Comparison of ENCODE assay signal across 9 cellular contexts in the genomic region with DNA sequence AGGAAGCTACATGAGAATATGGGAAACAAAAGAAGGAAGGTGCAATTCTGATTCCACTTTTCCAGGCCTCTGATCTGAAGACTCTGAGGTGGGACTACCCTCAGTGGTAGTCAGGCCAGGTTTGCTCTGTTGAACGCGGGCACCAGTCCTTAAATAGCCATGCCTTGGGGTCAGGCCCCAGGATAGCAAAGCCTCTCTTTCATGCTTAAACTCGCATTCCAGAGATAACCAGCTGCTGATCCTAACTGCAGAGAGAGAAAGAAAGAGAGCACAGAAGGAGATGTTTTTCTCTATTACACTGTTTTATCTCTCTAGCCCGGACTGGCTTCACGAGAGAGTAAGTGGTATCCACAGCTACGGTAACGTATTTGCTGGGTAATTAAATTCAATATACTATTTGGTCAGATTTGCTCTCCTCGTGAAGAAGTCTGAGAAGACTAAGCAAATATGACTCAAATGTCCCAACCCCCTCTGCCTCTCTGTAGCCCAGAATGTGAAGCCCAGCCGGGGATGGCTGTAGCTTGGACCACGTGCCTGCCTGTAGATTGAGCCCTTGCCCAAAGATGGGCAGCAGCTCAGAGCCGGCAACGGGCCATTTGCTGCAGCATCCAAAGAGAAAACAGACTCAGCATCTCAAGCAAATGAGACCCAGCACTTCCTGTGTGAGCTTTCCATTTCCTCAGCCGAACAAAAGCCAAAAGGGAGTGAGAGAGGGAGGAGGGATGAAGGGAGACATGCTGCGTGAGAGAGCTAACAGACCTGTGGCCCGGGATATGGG.
DNase-seq lines count a peak whose midpoint lies in the region; TF ChIP-seq lines count a peak whose summit lies in the region.
"Had no signal": no experiment of that assay in that cellular context is flagged by ENCODE, and none has a peak within 500 bp of the region (broad histone marks: within the 10 kb centered on the region; RNA-seq: fewer than 3 reads in every experiment).

No MANE protein-coding gene starts in this region.

- CTCF ChIA-PET in HEK293T (lab: Yijun Ruan, JAX), result no interaction called here

- intact Hi-C loops in dorsolateral prefrontal cortex (cut with DNase I), result loop anchor here in 1 of 2 donors (2.0 kb wide), 1 partner anchor 31 kb away; no protein-coding TSS in a partner anchor

- peak overlapping the region in 53 of 59 donors; percentile 0 to 84 (median 69) for H3K27ac ChIP-seq in dorsolateral prefrontal cortex

- H3K4me3 ChIP-seq in dorsolateral prefrontal cortex, result peak overlapping the region in 16 of 59 donors; percentile 0 to 49 (median 10)

- POLR2A ChIA-PET in HEK293T (lab: Yijun Ruan, JAX), result no interaction called here

- TF ChIP-seq CTCF in dorsolateral prefrontal cortex (IDR thresholded peaks at IDR 0.05 in 54 of 56, conservative IDR thresholded peaks at IDR 0.05 in 2 of 56; ENCODE audit: low read depth in 1 of 56, partially characterized antibody in 56 of 56), result peak in 1 of 56 donors; percentile 15

- H3K27me3 ChIP-seq in dorsolateral prefrontal cortex, result no peaks in the 10 kb centered on the region

- DNase-seq in M059J (ENCODE audit: low read depth) (peak; percentile 63), dorsolateral prefrontal cortex (peak; percentile 53 to 90 (median 76)), lung microvascular endothelial cell (ENCODE audit: low read depth in 2 of 2) (peak; percentile 52 to 83), superior temporal gyrus (ENCODE audit: extremely low spot score) (peak; percentile 77), T-helper 2 cell (no peak), HEK293T (ENCODE audit: extremely low spot score) (no peak), COR-L47 (lab: John Stamatoyannopoulos, UW) (no peak), HuH-7.5 (ENCODE audit: low spot score) (no peak)
- DNase-seq: mammary epithelial cell had no signal

TF ChIP-seq in HEK293T, 16 proteins besides CTCF, POLR2A, EP300 and RAD21:
- TF ChIP-seq ELF4 (IDR thresholded peaks at IDR 0.05) (no peak), FOXK2 (IDR thresholded peaks at IDR 0.05) (no peak), FOXA1 (IDR thresholded peaks at IDR 0.05) (no peak), SUZ12 (IDR thresholded peaks at IDR 0.05) (no peak), TARDBP (IDR thresholded peaks at IDR 0.05) (no peak), L3MBTL2 (conservative IDR thresholded peaks at IDR 0.05) (no peak), BHLHE40 (IDR thresholded peaks at IDR 0.05; ENCODE audit: borderline replicate concordance) (no peak), ARNT (IDR thresholded peaks at IDR 0.05) (no peak), CTBP1 (IDR thresholded peaks at IDR 0.05; ENCODE audit: borderline replicate concordance) (no peak), FOXM1 (IDR thresholded peaks at IDR 0.05; ENCODE audit: borderline replicate concordance) (no peak), NFRKB (IDR thresholded peaks at IDR 0.05) (no peak), LEF1 (IDR thresholded peaks at IDR 0.05; ENCODE audit: borderline replicate concordance) (no peak), ZNF384 (IDR thresholded peaks at IDR 0.05) (no peak), HDGF (IDR thresholded peaks at IDR 0.05; ENCODE audit: borderline replicate concordance) (no peak), SP1 (IDR thresholded peaks at IDR 0.05) (no peak)
- TF ChIP-seq, protein P1, sequence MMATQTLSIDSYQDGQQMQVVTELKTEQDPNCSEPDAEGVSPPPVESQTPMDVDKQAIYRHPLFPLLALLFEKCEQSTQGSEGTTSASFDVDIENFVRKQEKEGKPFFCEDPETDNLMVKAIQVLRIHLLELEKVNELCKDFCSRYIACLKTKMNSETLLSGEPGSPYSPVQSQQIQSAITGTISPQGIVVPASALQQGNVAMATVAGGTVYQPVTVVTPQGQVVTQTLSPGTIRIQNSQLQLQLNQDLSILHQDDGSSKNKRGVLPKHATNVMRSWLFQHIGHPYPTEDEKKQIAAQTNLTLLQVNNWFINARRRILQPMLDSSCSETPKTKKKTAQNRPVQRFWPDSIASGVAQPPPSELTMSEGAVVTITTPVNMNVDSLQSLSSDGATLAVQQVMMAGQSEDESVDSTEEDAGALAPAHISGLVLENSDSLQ (IDR thresholded peaks at IDR 0.05), result no peak

Comparison
In these comparisons a context has a peak if more than half of its experiments do, and no peak if none do; other contexts are left out.
1. DNase-seq: peak in M059J (single experiment), dorsolateral prefrontal cortex (10 of 10), lung microvascular endothelial cell (2 of 2) and superior temporal gyrus (single experiment); none in T-helper 2 cell (0 of 5), HEK293T (single experiment), COR-L47 (single experiment) and HuH-7.5 (single experiment).